ENCODE assay signal across 1 cellular context in genomic region chr20:50731055-50731929, GRCh38.
TF ChIP-seq lines count a peak whose summit lies in the region.

Gene PARD6B, plus strand, starts transcription at chr20:50731580. Its CDS starts 207 bp downstream, at chr20:50731787.

TF ChIP-seq in HepG2, 621 proteins besides CTCF, POLR2A, EP300 and RAD21 (continued from another document and continues in another):
- TF ChIP-seq CERS6 (CRISPR knock-in tag; IDR thresholded peaks at IDR 0.05) (peak; percentile 66; the same call in 1 of the 2 replicates), BORCS8-MEF2B (CRISPR knock-in tag; IDR thresholded peaks at IDR 0.05) (peak; percentile 18; the same call in 1 of the 2 replicates), MLX (CRISPR knock-in tag; IDR thresholded peaks at IDR 0.05) (peak; percentile 10), ZNF576 (CRISPR knock-in tag; IDR thresholded peaks at IDR 0.05) (no peak), FLYWCH1 (CRISPR knock-in tag; IDR thresholded peaks at IDR 0.05) (no peak), EED (CRISPR knock-in tag; IDR thresholded peaks at IDR 0.05) (0 out of 2 replicates have a peak, but pooled peaks have one; percentile 68), ZNF572 (CRISPR knock-in tag; IDR thresholded peaks at IDR 0.05) (peak; percentile 13; the same call in 1 of the 2 replicates), RBM39 (IDR thresholded peaks at IDR 0.05; ENCODE audit: low read depth, low read length, poor library complexity, severe bottlenecking) (peak; percentile 59), ZNF10 (CRISPR knock-in tag; IDR thresholded peaks at IDR 0.05; ENCODE audit: borderline replicate concordance, low read depth) (0 out of 2 replicates have a peak, but pooled peaks have one; percentile 53), ZHX2 (IDR thresholded peaks at IDR 0.05; ENCODE audit: low read depth) (peak; percentile 50), ZHX2 (CRISPR knock-in tag; IDR thresholded peaks at IDR 0.05; ENCODE audit: borderline replicate concordance) (peak; percentile 97; the same call in 1 of the 2 replicates), ISL2 (CRISPR knock-in tag; IDR thresholded peaks at IDR 0.05) (no peak; the same call in 1 of the 2 replicates), PPARG (CRISPR knock-in tag; conservative IDR thresholded peaks at IDR 0.05) (0 out of 2 replicates have a peak, but pooled peaks have one; percentile 13), EZH2 (conservative IDR thresholded peaks at IDR 0.05; ENCODE audit: low read depth, low read length) (no peak), MAX (IDR thresholded peaks at IDR 0.05) (peak; percentile 77), ZNF143 (CRISPR knock-in tag; IDR thresholded peaks at IDR 0.05) (peak; percentile 21; the same call in 1 of the 2 replicates), ZNF577 (CRISPR knock-in tag; IDR thresholded peaks at IDR 0.05; ENCODE audit: borderline replicate concordance, low read depth) (no peak), KDM3A (CRISPR knock-in tag; IDR thresholded peaks at IDR 0.05; ENCODE audit: low read depth) (peak; percentile 55), ZNF280B (CRISPR knock-in tag; IDR thresholded peaks at IDR 0.05; ENCODE audit: borderline replicate concordance) (peak; percentile 77), ZNF496 (CRISPR knock-in tag; IDR thresholded peaks at IDR 0.05; ENCODE audit: insufficient replicate concordance) (no peak), ELF1 (CRISPR knock-in tag; IDR thresholded peaks at IDR 0.05) (peak; percentile 89), ZNF431 (CRISPR knock-in tag; IDR thresholded peaks at IDR 0.05; ENCODE audit: borderline replicate concordance, low read depth) (no peak; the same call in 1 of the 2 replicates), BCLAF1 (IDR thresholded peaks at IDR 0.05) (no peak), SP1 (IDR thresholded peaks at IDR 0.05) (peak; percentile 81; the same call in 1 of the 2 replicates), SP1 (CRISPR knock-in tag; IDR thresholded peaks at IDR 0.05) (peak; percentile 98), HNF1B (CRISPR knock-in tag; IDR thresholded peaks at IDR 0.05) (peak; percentile 32; the same call in 1 of the 2 replicates), GZF1 (CRISPR knock-in tag; IDR thresholded peaks at IDR 0.05) (no peak), CCDC6 (CRISPR knock-in tag; IDR thresholded peaks at IDR 0.05) (peak; percentile 81; the same call in 1 of the 2 replicates), HCFC1 (IDR thresholded peaks at IDR 0.05; ENCODE audit: low read depth, low read length) (0 out of 2 replicates have a peak, but pooled peaks have one; percentile 10), ZC3H13 (CRISPR knock-in tag; IDR thresholded peaks at IDR 0.05) (peak; percentile 91), SKI (IDR thresholded peaks at IDR 0.05; ENCODE audit: partially characterized antibody) (peak; percentile 87), TBL1XR1 (IDR thresholded peaks at IDR 0.05; ENCODE audit: borderline replicate concordance, low read length, partially characterized antibody) (no peak), ZEB1 (IDR thresholded peaks at IDR 0.05; ENCODE audit: insufficient replicate concordance, low read depth) (peak; percentile 98), ZNF672 (CRISPR knock-in tag; IDR thresholded peaks at IDR 0.05) (0 out of 2 replicates have a peak, but pooled peaks have one; percentile 23), BCL3 (CRISPR knock-in tag; IDR thresholded peaks at IDR 0.05) (peak; percentile 99), FOXK2 (IDR thresholded peaks at IDR 0.05) (peak; percentile 33; the same call in 1 of the 2 replicates), DPF2 (CRISPR knock-in tag; IDR thresholded peaks at IDR 0.05; ENCODE audit: borderline replicate concordance, low read depth) (no peak), ZNF383 (CRISPR knock-in tag; IDR thresholded peaks at IDR 0.05; ENCODE audit: borderline replicate concordance) (0 out of 2 replicates have a peak, but pooled peaks have one; percentile 4), MLLT10 (CRISPR knock-in tag; IDR thresholded peaks at IDR 0.05) (no peak), ZNF335 (CRISPR knock-in tag; IDR thresholded peaks at IDR 0.05) (no peak), ZNF207 (IDR thresholded peaks at IDR 0.05; ENCODE audit: borderline replicate concordance) (no peak), PAXIP1 (CRISPR knock-in tag; conservative IDR thresholded peaks at IDR 0.05) (peak; percentile 74), MXI1 (IDR thresholded peaks at IDR 0.05; ENCODE audit: borderline replicate concordance, low read depth, low read length) (peak; percentile 76; the same call in 2 of the 3 replicates), NKX3-1 (CRISPR knock-in tag; IDR thresholded peaks at IDR 0.05) (0 out of 2 replicates have a peak, but pooled peaks have one; percentile 93)
